8 cellular contexts compared by ENCODE assay signal in genomic region chr17:16229912-16230561, GRCh38. TPM values are rescaled to one million over a fixed set of nuclear protein-coding genes. Genes with fewer than 3 reads are reported as not detected.
A peak's percentile ranks its signal among the peaks of the same experiment; 100 is the strongest.
DNase-seq lines count a peak whose midpoint lies in the region; ATAC-seq and TF ChIP-seq lines count a peak whose summit lies in the region.
"Not testable (repeated sequence)": the region's sequence is repeated elsewhere in the genome, so short reads cannot be mapped to it uniquely, and the experiment has no call there.

No MANE protein-coding gene starts in this region.

- not testable (repeated sequence) for H3K18ac ChIP-seq in mesenchymal stem cell (ENCODE audit: low read depth in 1 of 2, low read length in 2 of 2)

- H2BK5ac ChIP-seq in mesenchymal stem cell (ENCODE audit: low read depth, low read length, poor library complexity, severe bottlenecking): not testable (repeated sequence)

- peaks cover 17 to 39% (median 29%) of the 10 kb centered on the region in 4 donors for H3K4me1 Mint-ChIP-seq in CD4-positive, CD25-positive, alpha-beta regulatory T cell
- H3K4me1 Mint-ChIP-seq in T-helper 1 cell treated with Interleukin-12 subunit alpha and Interleukin-12 subunit beta and Interleukin-4 antibody, amounts not matched to agents 30 μg/mL and 1 μg/mL, for 36 hours (ENCODE audit: low read depth): peaks cover 16% of the 10 kb centered on the region
- H3K4me1 Mint-ChIP-seq in activated CD8-positive, alpha-beta T cell treated with anti-CD3 and anti-CD28 coated beads for 36 hours (ENCODE audit: low read depth): peaks cover 28% of the 10 kb centered on the region
- peaks cover 11% of the 10 kb centered on the region for H3K4me1 Mint-ChIP-seq in activated T-helper 17 cell treated with anti-CD3 and anti-CD28 coated beads, Interleukin-2, amount 50 U/mL, for 72 hours
- H3K4me1 Mint-ChIP-seq in activated naive CD8-positive, alpha-beta T cell treated with anti-CD3 and anti-CD28 coated beads, Interleukin-2, amount 50 U/mL, for 24 hours: peaks cover 29% of the 10 kb centered on the region

- not testable (repeated sequence) for H2BK120ac ChIP-seq in mesenchymal stem cell (ENCODE audit: low read depth, low read length)

- H3K27me3 Mint-ChIP-seq in CD4-positive, CD25-positive, alpha-beta regulatory T cell; T-helper 1 cell treated with Interleukin-12 subunit alpha and Interleukin-12 subunit beta and Interleukin-4 antibody, amounts not matched to agents 30 μg/mL and 1 μg/mL, for 36 hours (ENCODE audit: low read depth); activated CD8-positive, alpha-beta T cell treated with anti-CD3 and anti-CD28 coated beads for 36 hours; activated T-helper 17 cell treated with anti-CD3 and anti-CD28 coated beads, Interleukin-2, amount 50 U/mL, for 72 hours; activated naive CD8-positive, alpha-beta T cell treated with anti-CD3 and anti-CD28 coated beads, Interleukin-2, amount 50 U/mL, for 24 hours: not testable (repeated sequence)

- H3K4me3 ChIP-seq in CD4-positive, CD25-positive, alpha-beta regulatory T cell (ENCODE audit: low read depth, low read length): peak overlapping the region; percentile 78
- not testable (repeated sequence) for H3K4me3 ChIP-seq in HEK293 (ENCODE audit: low read depth, low read length); mesenchymal stem cell (ENCODE audit: insufficient read depth in 1 of 2, low read depth in 1 of 2, low read length in 2 of 2); thymus (ENCODE audit: low read length)

- POLR2A ChIA-PET in HEK293 (lab: Yijun Ruan, JAX): interaction anchor here (0.9 to 1.3 kb wide), 2 partner anchors 12 to 14 kb away, joined by 4 to 6 read pairs; partner anchors contain the start of gene NCOR1
- POLR2A ChIA-PET in activated CD8-positive, alpha-beta T cell treated with anti-CD3 and anti-CD28 coated beads for 36 hours (lab: Charles Lee): interaction anchor here (0.7 to 3.2 kb wide), 5 partner anchors 8 to 189 kb away, joined by 3 to 9 read pairs (median 3); partner anchors contain the start of genes CENPV and NCOR1

- peak overlapping the region; percentile 91 for H2AK5ac ChIP-seq in mesenchymal stem cell (ENCODE audit: low read length, severe bottlenecking)

- peaks cover 12% of the 10 kb centered on the region for H3K36me3 Mint-ChIP-seq in CD4-positive, CD25-positive, alpha-beta regulatory T cell
- H3K36me3 Mint-ChIP-seq in T-helper 1 cell treated with Interleukin-12 subunit alpha and Interleukin-12 subunit beta and Interleukin-4 antibody, amounts not matched to agents 30 μg/mL and 1 μg/mL, for 36 hours (ENCODE audit: low read depth): not testable (repeated sequence)
- H3K36me3 Mint-ChIP-seq in activated CD8-positive, alpha-beta T cell treated with anti-CD3 and anti-CD28 coated beads for 36 hours (ENCODE audit: low read depth): peaks cover 18% of the 10 kb centered on the region
- peaks cover 41% of the 10 kb centered on the region for H3K36me3 Mint-ChIP-seq in activated T-helper 17 cell treated with anti-CD3 and anti-CD28 coated beads, Interleukin-2, amount 50 U/mL, for 72 hours (ENCODE audit: low read depth)
- H3K36me3 Mint-ChIP-seq in activated naive CD8-positive, alpha-beta T cell treated with anti-CD3 and anti-CD28 coated beads, Interleukin-2, amount 50 U/mL, for 24 hours (ENCODE audit: low read depth): peaks cover 34% of the 10 kb centered on the region

- not testable (repeated sequence) for H2BK15ac ChIP-seq in mesenchymal stem cell (ENCODE audit: low read depth, poor library complexity, severe bottlenecking)

- 96% methylated on average over 7 of the region's 8 CpGs for WGBS in mesenchymal stem cell
- WGBS in thymus: 64% methylated on average over 8 of the region's 8 CpGs

- H2AFZ ChIP-seq in mesenchymal stem cell (ENCODE audit: low read depth, low read length): not testable (repeated sequence)

- not testable (repeated sequence) for H3K27me3 ChIP-seq in CD4-positive, CD25-positive, alpha-beta regulatory T cell (ENCODE audit: control insufficient read depth, insufficient read depth, low read length); mesenchymal stem cell (ENCODE audit: control insufficient read depth in 1 of 2, insufficient read depth in 1 of 2, low read length in 2 of 2); thymus (ENCODE audit: control insufficient read depth, insufficient read depth)

- peak in 1 of 3 donors; percentile 27 for DNase-seq in CD4-positive, CD25-positive, alpha-beta regulatory T cell
- not testable (repeated sequence) for DNase-seq in activated CD8-positive, alpha-beta T cell treated with anti-CD3 and anti-CD28 coated beads for 36 hours; activated naive CD8-positive, alpha-beta T cell treated with anti-CD3 and anti-CD28 coated beads, Interleukin-2, amount 50 U/mL, for 24 hours; mesenchymal stem cell

- H3K27ac ChIP-seq in CD4-positive, CD25-positive, alpha-beta regulatory T cell (ENCODE audit: insufficient read depth, low read length, poor library complexity, severe bottlenecking); HEK293 (ENCODE audit: extremely low read depth, low read depth, low read length); mesenchymal stem cell (ENCODE audit: low read length, poor library complexity, severe bottlenecking): not testable (repeated sequence)
- peak overlapping the region; percentile 47 for H3K27ac ChIP-seq in thymus (ENCODE audit: low read depth)

- not testable (repeated sequence) for H2BK12ac ChIP-seq in mesenchymal stem cell (ENCODE audit: low read length in 2 of 2)

- not testable (repeated sequence) for H4K8ac ChIP-seq in mesenchymal stem cell (ENCODE audit: low read length)

- not testable (repeated sequence) for H4K91ac ChIP-seq in mesenchymal stem cell (ENCODE audit: low read length)

- not testable (repeated sequence) for TF ChIP-seq CTCF in HEK293 (tag by site-specific recombination; IDR thresholded peaks at IDR 0.05); activated CD8-positive, alpha-beta T cell treated with anti-CD3 and anti-CD28 coated beads for 36 hours (IDR thresholded peaks at IDR 0.05)

- H3K4ac ChIP-seq in mesenchymal stem cell (ENCODE audit: low read depth in 1 of 2, low read length in 2 of 2): not testable (repeated sequence)

- peak overlapping the region; percentile 51 to 87 (median 59) for H3K4me3 Mint-ChIP-seq in CD4-positive, CD25-positive, alpha-beta regulatory T cell
- peak overlapping the region; percentile 43 for H3K4me3 Mint-ChIP-seq in T-helper 1 cell treated with Interleukin-12 subunit alpha and Interleukin-12 subunit beta and Interleukin-4 antibody, amounts not matched to agents 30 μg/mL and 1 μg/mL, for 36 hours
- peak overlapping the region; percentile 50 for H3K4me3 Mint-ChIP-seq in activated CD8-positive, alpha-beta T cell treated with anti-CD3 and anti-CD28 coated beads for 36 hours
- H3K4me3 Mint-ChIP-seq in activated T-helper 17 cell treated with anti-CD3 and anti-CD28 coated beads, Interleukin-2, amount 50 U/mL, for 72 hours: peak overlapping the region; percentile 65
- peak overlapping the region; percentile 52 for H3K4me3 Mint-ChIP-seq in activated naive CD8-positive, alpha-beta T cell treated with anti-CD3 and anti-CD28 coated beads, Interleukin-2, amount 50 U/mL, for 24 hours

- H3K9ac ChIP-seq in mesenchymal stem cell (ENCODE audit: low read length): not testable (repeated sequence)

- H3K27ac Mint-ChIP-seq in CD4-positive, CD25-positive, alpha-beta regulatory T cell: peak overlapping the region; percentile 27 to 89 (median 75)
- peak overlapping the region; percentile 63 for H3K27ac Mint-ChIP-seq in T-helper 1 cell treated with Interleukin-12 subunit alpha and Interleukin-12 subunit beta and Interleukin-4 antibody, amounts not matched to agents 30 μg/mL and 1 μg/mL, for 36 hours
- peak overlapping the region; percentile 83 for H3K27ac Mint-ChIP-seq in activated CD8-positive, alpha-beta T cell treated with anti-CD3 and anti-CD28 coated beads for 36 hours
- H3K27ac Mint-ChIP-seq in activated T-helper 17 cell treated with anti-CD3 and anti-CD28 coated beads, Interleukin-2, amount 50 U/mL, for 72 hours: peak overlapping the region; percentile 60
- H3K27ac Mint-ChIP-seq in activated naive CD8-positive, alpha-beta T cell treated with anti-CD3 and anti-CD28 coated beads, Interleukin-2, amount 50 U/mL, for 24 hours: peak overlapping the region; percentile 81

- not testable (repeated sequence) for H3K14ac ChIP-seq in mesenchymal stem cell (ENCODE audit: low read length in 2 of 2)

- not testable (repeated sequence) for H3K23ac ChIP-seq in mesenchymal stem cell (ENCODE audit: low read length in 2 of 2)

- not testable (repeated sequence) for H3K9me3 ChIP-seq in CD4-positive, CD25-positive, alpha-beta regulatory T cell (ENCODE audit: control insufficient read depth in 2 of 2, low read length in 2 of 2); HEK293 (ENCODE audit: control insufficient read depth, insufficient read depth, low read depth, low read length); mesenchymal stem cell (ENCODE audit: control insufficient read depth, low read length); thymus (ENCODE audit: control insufficient read depth)

- intact Hi-C loops in activated CD8-positive, alpha-beta T cell treated with anti-CD3 and anti-CD28 coated beads for 36 hours (cut with micrococcal nuclease): not testable (repeated sequence)

- H3K9me3 Mint-ChIP-seq in CD4-positive, CD25-positive, alpha-beta regulatory T cell; T-helper 1 cell treated with Interleukin-12 subunit alpha and Interleukin-12 subunit beta and Interleukin-4 antibody, amounts not matched to agents 30 μg/mL and 1 μg/mL, for 36 hours; activated CD8-positive, alpha-beta T cell treated with anti-CD3 and anti-CD28 coated beads for 36 hours; activated T-helper 17 cell treated with anti-CD3 and anti-CD28 coated beads, Interleukin-2, amount 50 U/mL, for 72 hours; activated naive CD8-positive, alpha-beta T cell treated with anti-CD3 and anti-CD28 coated beads, Interleukin-2, amount 50 U/mL, for 24 hours: not testable (repeated sequence)

- ATAC-seq in CD4-positive, CD25-positive, alpha-beta regulatory T cell (ENCODE audit: low read depth in 2 of 2): not testable (repeated sequence)
- ATAC-seq in activated CD8-positive, alpha-beta T cell treated with anti-CD3 and anti-CD28 coated beads for 36 hours: peak; percentile 18
- peak; percentile 8 for ATAC-seq in activated T-helper 17 cell treated with anti-CD3 and anti-CD28 coated beads, Interleukin-2, amount 50 U/mL, for 72 hours (replicated peaks)
- ATAC-seq in activated naive CD8-positive, alpha-beta T cell treated with anti-CD3 and anti-CD28 coated beads, Interleukin-2, amount 50 U/mL, for 24 hours: peak; percentile 16

- CTCF ChIA-PET in HEK293 (lab: Yijun Ruan, JAX): interaction anchor here (0.6 to 1.0 kb wide), 3 partner anchors 56 to 227 kb away, joined by 3 to 8 read pairs (median 3); no protein-coding TSS in a partner anchor
- CTCF ChIA-PET in activated CD8-positive, alpha-beta T cell treated with anti-CD3 and anti-CD28 coated beads for 36 hours (lab: Charles Lee): interaction anchor here (1.1 kb wide), 1 partner anchor 56 kb away, joined by 4 read pairs; no protein-coding TSS in a partner anchor

- peaks cover 15% of the 10 kb centered on the region for H3K79me1 ChIP-seq in mesenchymal stem cell (replicated peaks; ENCODE audit: low read length, poor library complexity, severe bottlenecking)

- H3K4me1 ChIP-seq in CD4-positive, CD25-positive, alpha-beta regulatory T cell (ENCODE audit: control insufficient read depth, insufficient read depth, low read length, poor library complexity, severe bottlenecking): peaks cover 11% of the 10 kb centered on the region
- H3K4me1 ChIP-seq in HEK293 (ENCODE audit: control insufficient read depth, insufficient read depth, low read length); mesenchymal stem cell (ENCODE audit: control insufficient read depth, insufficient read depth, low read depth, low read length); thymus (ENCODE audit: control insufficient read depth, insufficient read depth, low read length): not testable (repeated sequence)

- H3K36me3 ChIP-seq in CD4-positive, CD25-positive, alpha-beta regulatory T cell (ENCODE audit: control insufficient read depth, insufficient read depth, low read length); HEK293 (ENCODE audit: control insufficient read depth in 2 of 2, insufficient read depth in 1 of 2, low read length in 2 of 2); mesenchymal stem cell (ENCODE audit: control insufficient read depth in 1 of 2, insufficient read depth in 2 of 2, low read depth in 1 of 2, low read length in 2 of 2); thymus (ENCODE audit: control insufficient read depth, insufficient read depth): not testable (repeated sequence)

- H3K4me2 ChIP-seq in mesenchymal stem cell (ENCODE audit: low read length, poor library complexity, severe bottlenecking): not testable (repeated sequence)

RNA-seq across cellular contexts. Expression of gene PIGL, which starts 13.0 kb away (rescaled TPM):
- total RNA-seq in CD4-positive, CD25-positive, alpha-beta regulatory T cell: 59.4 TPM
- polyA plus RNA-seq in CD4-positive, CD25-positive, alpha-beta regulatory T cell: 10 to 100 TPM in 3 of 4 donors, 1 to 10 TPM in 1; 8.7 to 12.0 (median 11.5) TPM
- total RNA-seq in activated CD8-positive, alpha-beta T cell treated with anti-CD3 and anti-CD28 coated beads for 36 hours: 10 to 100 TPM; 45.0 to 48.6 TPM
- total RNA-seq in activated T-helper 17 cell treated with anti-CD3 and anti-CD28 coated beads, Interleukin-2, amount 50 U/mL, for 72 hours: 10 to 100 TPM; 35.5 to 38.7 TPM
- 15.5 TPM for polyA plus RNA-seq in mesenchymal stem cell (2013, experiment 1 of 2)
- polyA plus RNA-seq in mesenchymal stem cell (2013, experiment 2 of 2): 15.0 TPM
- polyA plus RNA-seq in thymus: 31.1 TPM

RNA-seq across cellular contexts. Expression of gene NCOR1, which starts 14.7 kb away (rescaled TPM):
- total RNA-seq in CD4-positive, CD25-positive, alpha-beta regulatory T cell: 216 TPM
- 10 to 100 TPM; 65.8 to 68.7 (median 67.0) TPM for polyA plus RNA-seq in CD4-positive, CD25-positive, alpha-beta regulatory T cell
- total RNA-seq in activated CD8-positive, alpha-beta T cell treated with anti-CD3 and anti-CD28 coated beads for 36 hours: 100 to 1,000 TPM; 123 TPM
- total RNA-seq in activated T-helper 17 cell treated with anti-CD3 and anti-CD28 coated beads, Interleukin-2, amount 50 U/mL, for 72 hours: 100 to 1,000 TPM; 112 to 144 TPM
- polyA plus RNA-seq in mesenchymal stem cell (2013, experiment 1 of 2): 52.9 TPM
- 49.7 TPM for polyA plus RNA-seq in mesenchymal stem cell (2013, experiment 2 of 2)
- polyA plus RNA-seq in thymus: 51.5 TPM
